Comparison of ENCODE assay signal across 29 cellular contexts in the genomic region with DNA sequence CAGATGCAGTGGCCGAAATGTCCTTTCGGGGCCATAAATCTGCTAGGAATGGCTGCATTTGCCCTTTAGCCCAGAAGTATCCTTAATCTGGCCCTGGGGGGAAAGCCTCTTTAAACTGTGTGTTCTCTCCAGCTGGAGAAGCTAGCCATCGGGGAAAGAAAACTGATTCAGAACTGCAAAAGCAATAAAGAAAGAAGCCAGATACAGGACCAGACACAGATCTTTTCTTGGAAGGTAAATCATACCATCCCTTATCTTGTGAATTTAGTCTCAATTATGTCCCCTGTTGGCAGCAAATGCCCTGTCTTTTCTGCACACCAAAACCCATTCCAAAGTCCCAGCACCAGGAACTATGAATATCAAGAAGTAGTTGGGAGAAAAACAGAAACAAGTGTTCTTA. TPM values are rescaled to one million over a fixed set of nuclear protein-coding genes. Genes with fewer than 3 reads are reported as not detected.
"Had no signal": no experiment of that assay in that cellular context is flagged by ENCODE, and none has a peak within 500 bp of the region (broad histone marks: within the 10 kb centered on the region; RNA-seq: fewer than 3 reads in every experiment).

No MANE protein-coding gene starts in this region.

- H3K4me3 ChIP-seq: ascending aorta, body of pancreas, MG63, Peyer's patch, SJCRH30 had no signal

- H3K27me3 ChIP-seq: ascending aorta, body of pancreas, MG63, Peyer's patch, SJCRH30 had no signal

- H3K36me3 Mint-ChIP-seq: activated CD4-positive, alpha-beta memory T cell treated with anti-CD3 and anti-CD28 coated beads for 36 hours; activated naive CD8-positive, alpha-beta T cell treated with anti-CD3 and anti-CD28 coated beads, Interleukin-2, amount 10 ng/mL, durations not matched to agents 7 days and 5 days had no signal

- H3K4me1 Mint-ChIP-seq: activated B cell treated with CpG ODN at 0.5 μM for 24 hours; activated CD4-positive, alpha-beta T cell treated with anti-CD3 and anti-CD28 coated beads, Interleukin-2, amount 10 ng/mL, durations not matched to agents 7 days and 5 days; T-helper 17 cell had no signal

- H3K4me3 Mint-ChIP-seq: activated B cell treated with CpG ODN at 0.5 μM for 24 hours; activated CD4-positive, alpha-beta memory T cell treated with anti-CD3 and anti-CD28 coated beads for 36 hours; activated CD4-positive, alpha-beta T cell treated with anti-CD3 and anti-CD28 coated beads, Interleukin-2, amount 10 ng/mL, durations not matched to agents 7 days and 5 days; activated naive CD8-positive, alpha-beta T cell treated with anti-CD3 and anti-CD28 coated beads, Interleukin-2, amount 10 ng/mL, durations not matched to agents 7 days and 5 days; T-helper 17 cell had no signal

- H3K9me3 ChIP-seq: ascending aorta, body of pancreas, MG63, Peyer's patch, SJCRH30 had no signal

- FAIRE-seq: bronchial epithelial cell had no signal

- H3K9me3 Mint-ChIP-seq: activated B cell treated with CpG ODN at 0.5 μM for 24 hours; activated CD4-positive, alpha-beta memory T cell treated with anti-CD3 and anti-CD28 coated beads for 36 hours; activated CD4-positive, alpha-beta T cell treated with anti-CD3 and anti-CD28 coated beads, Interleukin-2, amount 10 ng/mL, durations not matched to agents 7 days and 5 days; activated naive CD8-positive, alpha-beta T cell treated with anti-CD3 and anti-CD28 coated beads, Interleukin-2, amount 10 ng/mL, durations not matched to agents 7 days and 5 days had no signal

- H3K27ac Mint-ChIP-seq: activated B cell treated with CpG ODN at 0.5 μM for 24 hours; activated CD4-positive, alpha-beta memory T cell treated with anti-CD3 and anti-CD28 coated beads for 36 hours; activated CD4-positive, alpha-beta T cell treated with anti-CD3 and anti-CD28 coated beads, Interleukin-2, amount 10 ng/mL, durations not matched to agents 7 days and 5 days; activated naive CD8-positive, alpha-beta T cell treated with anti-CD3 and anti-CD28 coated beads, Interleukin-2, amount 10 ng/mL, durations not matched to agents 7 days and 5 days; T-helper 17 cell had no signal

- DNase-seq: activated B cell treated with CpG ODN at 0.5 μM for 24 hours; activated CD4-positive, alpha-beta memory T cell treated with anti-CD3 and anti-CD28 coated beads for 36 hours; activated CD4-positive, alpha-beta T cell treated with anti-CD3 and anti-CD28 coated beads for 1 hour; activated CD4-positive, alpha-beta T cell treated with anti-CD3 and anti-CD28 coated beads, Interleukin-2, amount 10 ng/mL, durations not matched to agents 7 days and 5 days; activated CD8-positive, alpha-beta memory T cell treated with anti-CD3 and anti-CD28 coated beads, Interleukin-2, amount 50 U/mL, for 4 hours; activated naive CD4-positive, alpha-beta T cell treated with anti-CD3 and anti-CD28 coated beads, Interleukin-2, amount 50 U/mL, for 16 hours; activated naive CD8-positive, alpha-beta T cell treated with anti-CD3 and anti-CD28 coated beads, Interleukin-2, amount 10 ng/mL, durations not matched to agents 7 days and 5 days; activated T-cell treated with anti-CD3 and anti-CD28 coated beads, Interleukin-2, amount 50 U/mL, for 1 hour; amniotic stem cell; body of pancreas; central memory CD4-positive, alpha-beta T cell; MG63; NCI-H1105; NCI-H1436; NCI-H187; NCI-H2081; NCI-H510A treated with DMSO at 0.1 percent for 48 hours; NCI-H69; NK-92 treated with Interleukin-12 subunit alpha and Interleukin-12 subunit beta, amount 100 ng/mL, for 24 hours; Peyer's patch; Right ventricle myocardium superior; SJCRH30; T-helper 17 cell; T-helper 9 cell had no signal

- H3K27ac ChIP-seq: ascending aorta, body of pancreas, Peyer's patch, RWPE1, SJCRH30 had no signal

- H3K36me3 ChIP-seq: ascending aorta, MG63, Peyer's patch, SJCRH30 had no signal

- H3K4me1 ChIP-seq: ascending aorta, Peyer's patch, SJCRH30 had no signal

- ATAC-seq: body of pancreas, T-helper 17 cell had no signal

- H3K27me3 Mint-ChIP-seq: activated CD4-positive, alpha-beta memory T cell treated with anti-CD3 and anti-CD28 coated beads for 36 hours; activated CD4-positive, alpha-beta T cell treated with anti-CD3 and anti-CD28 coated beads, Interleukin-2, amount 10 ng/mL, durations not matched to agents 7 days and 5 days had no signal

RNA-seq across cellular contexts. Expression of gene C11orf86, which starts 42.6 kb away (rescaled TPM):
- total RNA-seq: activated B cell treated with CpG ODN at 0.5 μM for 24 hours; activated CD4-positive, alpha-beta memory T cell treated with anti-CD3 and anti-CD28 coated beads for 36 hours; activated CD4-positive, alpha-beta T cell treated with anti-CD3 and anti-CD28 coated beads, Interleukin-2, amount 10 ng/mL, durations not matched to agents 7 days and 5 days; activated CD8-positive, alpha-beta memory T cell treated with anti-CD3 and anti-CD28 coated beads for 36 hours; activated naive CD8-positive, alpha-beta T cell treated with anti-CD3 and anti-CD28 coated beads, Interleukin-2, amount 10 ng/mL, durations not matched to agents 7 days and 5 days; ascending aorta; body of pancreas; bronchial epithelial cell; chondrocyte; Right ventricle myocardium superior; SJCRH30; T-helper 17 cell had no signal
